Comparison of ENCODE assay signal across 8 cellular contexts in genomic region chr14:59465570-59466150, GRCh38. TPM values are rescaled to one million over a fixed set of nuclear protein-coding genes. Genes with fewer than 3 reads are reported as not detected.
DNase-seq lines count a peak whose midpoint lies in the region; ATAC-seq, FAIRE-seq and TF ChIP-seq lines count a peak whose summit lies in the region.

No MANE protein-coding gene starts in this region.

- TF ChIP-seq CTCF in AG10803 (conservative IDR thresholded peaks at IDR 0.05; ENCODE audit: low read length): no peak
- TF ChIP-seq CTCF in endodermal cell (conservative IDR thresholded peaks at IDR 0.05): no peak
- TF ChIP-seq CTCF in neural cell (IDR thresholded peaks at IDR 0.05; ENCODE audit: poor library complexity, severe bottlenecking): no peak
- TF ChIP-seq CTCF in D721Med (IDR thresholded peaks at IDR 0.05; ENCODE audit: insufficient read depth, missing control alignments): no peak

- H3K4me3 Mint-ChIP-seq in endodermal cell: peak overlapping the region; percentile 64

- peaks cover 21% of the 10 kb centered on the region for H3K4me1 ChIP-seq in Karpas-422 (ENCODE audit: low read length)
- H3K4me1 ChIP-seq in endodermal cell (ENCODE audit: control insufficient read depth, insufficient read depth, low read length): peaks cover 3% of the 10 kb centered on the region

- H3K79me2 ChIP-seq in Karpas-422 (ENCODE audit: low read length) (peaks cover 16% of the 10 kb centered on the region), neural cell (replicated peaks; ENCODE audit: insufficient read depth, low read length) (no peaks in the 10 kb centered on the region)

- H3K27ac Mint-ChIP-seq in endodermal cell: no peak overlapping the region

- TF ChIP-seq EP300 in neural cell (conservative IDR thresholded peaks at IDR 0.05; ENCODE audit: poor library complexity, severe bottlenecking): no peak

- H3K9me3 Mint-ChIP-seq in endodermal cell: no peaks in the 10 kb centered on the region

- H3K36me3 ChIP-seq in Karpas-422 (ENCODE audit: insufficient read depth, low read length) (peaks cover 26% of the 10 kb centered on the region; the same call in 1 of the 2 replicates), endodermal cell (ENCODE audit: control insufficient read depth, insufficient read depth, low read length) (peaks cover 16% of the 10 kb centered on the region), neural cell (ENCODE audit: insufficient read depth, low read length) (no peaks in the 10 kb centered on the region)

- H3K27me3 Mint-ChIP-seq in endodermal cell (ENCODE audit: insufficient read depth): peaks cover 18% of the 10 kb centered on the region

- H3K9me3 ChIP-seq in Karpas-422 (ENCODE audit: low read length): no peaks in the 10 kb centered on the region
- H3K9me3 ChIP-seq in endodermal cell (ENCODE audit: control insufficient read depth, low read length): no peaks in the 10 kb centered on the region
- H3K9me3 ChIP-seq in neural cell (ENCODE audit: low read length): no peaks in the 10 kb centered on the region

- H3K27ac ChIP-seq in Karpas-422 (ENCODE audit: low read length) (peak overlapping the region; percentile 44), endodermal cell (ENCODE audit: low read depth, low read length) (no peak overlapping the region), neural cell (ENCODE audit: low read length) (no peak overlapping the region)

- H3K9ac ChIP-seq in Karpas-422 (ENCODE audit: low read length) (peak overlapping the region; percentile 77), endodermal cell (ENCODE audit: extremely low read depth, low read length, poor library complexity, severe bottlenecking) (no peak overlapping the region), neural cell (ENCODE audit: low read length) (peak overlapping the region; percentile 82)

- ATAC-seq in GM18520 (IDR thresholded peaks at IDR 0.05; ENCODE audit: unreplicated experiment): no peak
- no peak for ATAC-seq in HG03439 (IDR thresholded peaks at IDR 0.05; ENCODE audit: unreplicated experiment)

- H4K20me1 ChIP-seq in Karpas-422 (ENCODE audit: insufficient read depth, low read depth, low read length) (no peaks in the 10 kb centered on the region), neural cell (ENCODE audit: insufficient read depth) (no peaks in the 10 kb centered on the region)

- DNase-seq in AG10803 (ENCODE audit: low read depth) (no peak), Karpas-422 (peak; percentile 53), endodermal cell (no peak), HPDE6-E6E7 (ENCODE audit: extremely low spot score) (no peak), D721Med (ENCODE audit: insufficient read length, low spot score) (no peak)

- H2AFZ ChIP-seq in Karpas-422 (ENCODE audit: low read length): peak overlapping the region; percentile 64
- no peak overlapping the region for H2AFZ ChIP-seq in neural cell (ENCODE audit: low read depth, low read length)

- no peak for FAIRE-seq in D721Med (lab: Jason Lieb, UNC)

- H3K4me3 ChIP-seq in AG10803 (ENCODE audit: low read length) (peak overlapping the region; percentile 35), Karpas-422 (ENCODE audit: low read length) (peak overlapping the region; percentile 81), endodermal cell (ENCODE audit: low read length) (peak overlapping the region; percentile 67), neural cell (ENCODE audit: low read length) (peak overlapping the region; percentile 70)

- H3F3A ChIP-seq in neural cell (ENCODE audit: insufficient read depth, low read length, poor library complexity, severe bottlenecking): no peaks in the 10 kb centered on the region

- peaks cover 15% of the 10 kb centered on the region for H3K36me3 Mint-ChIP-seq in endodermal cell (ENCODE audit: low read depth)

- WGBS in endodermal cell (ENCODE audit: insufficient coverage in 1 of 2, insufficient read length in 1 of 2), 2 experiments: 85 to 96% methylated on average over 7 to 10 of the region's 10 CpGs

- H3K27me3 ChIP-seq in Karpas-422 (ENCODE audit: low read length) (no peaks in the 10 kb centered on the region), endodermal cell (ENCODE audit: control insufficient read depth, insufficient read depth, low read length, poor library complexity, severe bottlenecking) (peaks cover 19% of the 10 kb centered on the region), neural cell (ENCODE audit: insufficient read depth, low read depth, low read length) (no peaks in the 10 kb centered on the region)

- TF ChIP-seq RAD21 in neural cell (conservative IDR thresholded peaks at IDR 0.05): no peak

- peaks cover 7% of the 10 kb centered on the region for H3K4me1 Mint-ChIP-seq in endodermal cell

- H3K4me2 ChIP-seq in Karpas-422 (ENCODE audit: low read depth, low read length, poor library complexity, severe bottlenecking) (peak overlapping the region; percentile 91), neural cell (ENCODE audit: low read length) (peak overlapping the region; percentile 52)

- H3K9me2 ChIP-seq in Karpas-422 (replicated peaks; ENCODE audit: insufficient read depth, low read length) (no peaks in the 10 kb centered on the region), neural cell (ENCODE audit: insufficient read depth, low read length) (no peaks in the 10 kb centered on the region)

TF ChIP-seq in neural cell, 6 proteins besides CTCF, POLR2A, EP300 and RAD21:
- TF ChIP-seq EZH2 (IDR thresholded peaks at IDR 0.05; ENCODE audit: borderline replicate concordance, insufficient read depth, low read length, poor library complexity, severe bottlenecking): no peak
- no peak for TF ChIP-seq MXI1 (conservative IDR thresholded peaks at IDR 0.05; ENCODE audit: poor library complexity, severe bottlenecking)
- no peak for TF ChIP-seq TAF1 (IDR thresholded peaks at IDR 0.05; ENCODE audit: low read depth)
- no peak for TF ChIP-seq SMC3 (conservative IDR thresholded peaks at IDR 0.05; ENCODE audit: poor library complexity)
- no peak for TF ChIP-seq REST (IDR thresholded peaks at IDR 0.05; ENCODE audit: borderline replicate concordance)

RNA-seq across cellular contexts. Expression of gene GPR135, which starts 0.5 kb away (rescaled TPM):
- 6.7 and 13.1 TPM in 2 replicates for total RNA-seq in Karpas-422 (2014; rRNA removed; shearing (Covaris generic); ENCODE audit: low replicate concordance)
- total RNA-seq in endodermal cell: 1 to 10 TPM; 4.1 to 4.5 TPM
- 1.5 TPM for polyA plus RNA-seq in endodermal cell (2013, experiment 1 of 2)
- 1.6 TPM for polyA plus RNA-seq in endodermal cell (2013, experiment 2 of 2)
- polyA plus RNA-seq in neural cell: 2.9 and 3.0 TPM in 2 replicates
- 7.1 and 10.0 TPM in 2 replicates for polyA minus RNA-seq in neural cell

RNA-seq across cellular contexts. Expression of gene L3HYPDH, which starts 18.5 kb away (rescaled TPM):
- total RNA-seq in Karpas-422 (2014; rRNA removed; shearing (Covaris generic); ENCODE audit: low replicate concordance): 60.5 and 116 TPM in 2 replicates
- 10 to 100 TPM; 24.7 to 30.3 TPM for total RNA-seq in endodermal cell
- polyA plus RNA-seq in endodermal cell (2013, experiment 1 of 2): 15.1 TPM
- polyA plus RNA-seq in endodermal cell (2013, experiment 2 of 2): 14.0 TPM
- polyA plus RNA-seq in neural cell: 14.9 and 18.9 TPM in 2 replicates
- 24.8 and 35.1 TPM in 2 replicates for polyA minus RNA-seq in neural cell

RNA-seq across cellular contexts. Expression of gene JKAMP, which starts 18.7 kb away (rescaled TPM):
- 45.2 and 149 TPM in 2 replicates for total RNA-seq in Karpas-422 (2014; rRNA removed; shearing (Covaris generic); ENCODE audit: low replicate concordance)
- total RNA-seq in endodermal cell: 10 to 100 TPM; 42.5 to 57.2 TPM
- 70.5 TPM for polyA plus RNA-seq in endodermal cell (2013, experiment 1 of 2)
- polyA plus RNA-seq in endodermal cell (2013, experiment 2 of 2): 66.5 TPM
- polyA plus RNA-seq in neural cell: 180 and 204 TPM in 2 replicates
- 129 and 142 TPM in 2 replicates for polyA minus RNA-seq in neural cell
